Comparison of ENCODE assay signal across 25 cellular contexts in genomic region chr14:47365248-47365647, GRCh38.
DNase-seq lines count a peak whose midpoint lies in the region; ATAC-seq and TF ChIP-seq lines count a peak whose summit lies in the region.
"Had no signal": no experiment of that assay in that cellular context is flagged by ENCODE, and none has a peak within 500 bp of the region (broad histone marks: within the 10 kb centered on the region; RNA-seq: fewer than 3 reads in every experiment).

No MANE protein-coding gene starts in this region.

- TF ChIP-seq CTCF in H9 (conservative IDR thresholded peaks at IDR 0.05) (no peak), WTC11 (IDR thresholded peaks at IDR 0.05) (no peak)

- no peak overlapping the region for H4K8ac ChIP-seq in H9 (replicated peaks; ENCODE audit: insufficient read length, low read depth, low read length)

- no peak overlapping the region for H3K4me3 Mint-ChIP-seq in H9
- no peak overlapping the region for H3K4me3 Mint-ChIP-seq in WTC11
- H3K4me3 Mint-ChIP-seq: activated CD8-positive, alpha-beta T cell treated with anti-CD3 and anti-CD28 coated beads for 36 hours; CD14-positive monocyte; effector memory CD8-positive, alpha-beta T cell; stimulated activated effector memory CD8-positive, alpha-beta T cell treated with anti-CD3 and anti-CD28 coated beads, Interleukin-12 subunit alpha, Interleukin-12 subunit beta, amount 100 ng/mL, for 72 hours had no signal

- H3K4me2 ChIP-seq in H9 (ENCODE audit: insufficient read depth, insufficient read length, low read length), result no peak overlapping the region

- intact Hi-C loops in cardiac septum (cut with DNase I), result no loop called here

- no peaks in the 10 kb centered on the region for H3K79me1 ChIP-seq in H9 (ENCODE audit: insufficient read depth, low read depth, low read length, poor library complexity, severe bottlenecking)

- no CpG with 5 or more reads among the region's 6 CpGs for WGBS in H9 (ENCODE audit: extremely low coverage, insufficient read length, low lambda C conversion rate)

- no peak overlapping the region for H3K23ac ChIP-seq in H9 (ENCODE audit: insufficient read length, low read depth, low read length)

- POLR2A ChIA-PET in WTC11 (lab: Charles Lee), result no interaction called here

- H4K91ac ChIP-seq in H9 (ENCODE audit: insufficient read length, low read depth, low read length), result no peak overlapping the region

- H3K14ac ChIP-seq in H9 (ENCODE audit: insufficient read depth, low read length), result no peak overlapping the region

- H3K23me2 ChIP-seq in H9 (ENCODE audit: insufficient read length, low read depth, low read length, poor library complexity, severe bottlenecking), result no peaks in the 10 kb centered on the region

- H3K18ac ChIP-seq in H9 (ENCODE audit: insufficient read length, low read depth, low read length), result no peak overlapping the region

- peaks cover 6% of the 10 kb centered on the region; the same call in 1 of the 2 replicates for H3K4me1 ChIP-seq in H9 (ENCODE audit: insufficient read depth, low read length)
- H3K4me1 ChIP-seq: esophagus squamous epithelium, Peyer's patch, sigmoid colon had no signal

- H3K27me3 Mint-ChIP-seq in H9 (ENCODE audit: low read depth), result no peaks in the 10 kb centered on the region
- H3K27me3 Mint-ChIP-seq in WTC11 (ENCODE audit: low read depth), result no peaks in the 10 kb centered on the region
- H3K27me3 Mint-ChIP-seq: activated CD8-positive, alpha-beta T cell treated with anti-CD3 and anti-CD28 coated beads for 36 hours; effector memory CD8-positive, alpha-beta T cell had no signal

- no peak overlapping the region for H3K56ac ChIP-seq in H9 (ENCODE audit: insufficient read length, low read depth, low read length)

- no peak overlapping the region for H2AFZ ChIP-seq in H9 (ENCODE audit: low read length)

- H3K9me3 ChIP-seq in H9 (ENCODE audit: control insufficient read depth, low read depth, low read length), result no peaks in the 10 kb centered on the region
- H3K9me3 ChIP-seq: esophagus squamous epithelium, ovary, Peyer's patch, sigmoid colon had no signal

- H3K9me3 Mint-ChIP-seq in H9, result peaks cover 0 to 2% of the 10 kb centered on the region in 2 experiments; a peak in 1 of 5 replicates
- peaks cover 17% of the 10 kb centered on the region for H3K9me3 Mint-ChIP-seq in WTC11
- H3K9me3 Mint-ChIP-seq: activated CD8-positive, alpha-beta T cell treated with anti-CD3 and anti-CD28 coated beads for 36 hours had no signal

- no peak overlapping the region for H2BK20ac ChIP-seq in H9 (ENCODE audit: low read depth, low read length, poor library complexity, severe bottlenecking)

- H4K20me1 ChIP-seq in H9 (ENCODE audit: control insufficient read depth, insufficient read depth, insufficient read length), result no peaks in the 10 kb centered on the region

- H3K36me3 Mint-ChIP-seq in H9 (ENCODE audit: insufficient read depth in 1 of 3, low read depth in 3 of 3), result peaks cover 0 to 12% (median 2%) of the 10 kb centered on the region in 3 experiments; a peak in 4 of 7 replicates
- peaks cover 2% of the 10 kb centered on the region; the same call in 1 of the 2 replicates for H3K36me3 Mint-ChIP-seq in WTC11
- H3K36me3 Mint-ChIP-seq: CD14-positive monocyte; stimulated activated effector memory CD8-positive, alpha-beta T cell treated with anti-CD3 and anti-CD28 coated beads, Interleukin-12 subunit alpha, Interleukin-12 subunit beta, amount 100 ng/mL, for 72 hours had no signal

- H3K9ac ChIP-seq in H9 (ENCODE audit: extremely low read depth, insufficient read length, low read length), result no peak overlapping the region

- H3K27ac Mint-ChIP-seq in H9, result peak overlapping the region; percentile 67 to 95 (median 78); a peak in 5 of 7 replicates
- H3K27ac Mint-ChIP-seq in WTC11, result peak overlapping the region; percentile 45
- H3K27ac Mint-ChIP-seq: activated CD8-positive, alpha-beta T cell treated with anti-CD3 and anti-CD28 coated beads for 36 hours; CD14-positive monocyte; effector memory CD8-positive, alpha-beta T cell; stimulated activated effector memory CD8-positive, alpha-beta T cell treated with anti-CD3 and anti-CD28 coated beads, Interleukin-12 subunit alpha, Interleukin-12 subunit beta, amount 100 ng/mL, for 72 hours had no signal

- no peak overlapping the region for H3K4ac ChIP-seq in H9 (ENCODE audit: low read depth, low read length)

- no peak overlapping the region for H4K5ac ChIP-seq in H9 (ENCODE audit: insufficient read length, low read depth, low read length)

- no peak overlapping the region for H2BK12ac ChIP-seq in H9 (ENCODE audit: insufficient read length, low read depth, low read length)

- H3K27me3 ChIP-seq in H9 (ENCODE audit: insufficient read depth, low read length), result no peaks in the 10 kb centered on the region
- H3K27me3 ChIP-seq: esophagus squamous epithelium, ovary, Peyer's patch, sigmoid colon had no signal

- H2BK15ac ChIP-seq in H9 (ENCODE audit: low read depth, low read length), result no peak overlapping the region

- no peak overlapping the region for H2AK5ac ChIP-seq in H9 (ENCODE audit: insufficient read length, low read length)

- H3K4me1 Mint-ChIP-seq in H9, result peaks cover 21 to 23% of the 10 kb centered on the region in 2 experiments
- peaks cover 19% of the 10 kb centered on the region for H3K4me1 Mint-ChIP-seq in WTC11
- H3K4me1 Mint-ChIP-seq: CD14-positive monocyte; stimulated activated effector memory CD8-positive, alpha-beta T cell treated with anti-CD3 and anti-CD28 coated beads, Interleukin-12 subunit alpha, Interleukin-12 subunit beta, amount 100 ng/mL, for 72 hours had no signal

- no peak overlapping the region for H2BK120ac ChIP-seq in H9 (ENCODE audit: low read depth, low read length, poor library complexity, severe bottlenecking)

- H3T11ph ChIP-seq in H9 (ENCODE audit: low read length), result no peak overlapping the region

- ATAC-seq in WTC11, result peak; percentile 24; the same call in 1 of the 2 replicates
- ATAC-seq in HG02840 (IDR thresholded peaks at IDR 0.05; ENCODE audit: low FRiP score, unreplicated experiment), result no peak
- ATAC-seq: activated CD8-positive, alpha-beta T cell treated with anti-CD3 and anti-CD28 coated beads for 36 hours; effector memory CD8-positive, alpha-beta T cell; left ventricle myocardium superior; SK-N-SH treated with all-trans-retinoic acid at 6 μM for 48 hours; stimulated activated effector memory CD8-positive, alpha-beta T cell treated with anti-CD3 and anti-CD28 coated beads, Interleukin-12 subunit alpha, Interleukin-12 subunit beta, amount 100 ng/mL, for 72 hours had no signal

- no peak overlapping the region for H3K27ac ChIP-seq in H9 (ENCODE audit: insufficient read length, low read depth, low read length)
- H3K27ac ChIP-seq: esophagus squamous epithelium, HL-60, ovary, Peyer's patch, sigmoid colon had no signal

- no peak for DNase-seq in H9
- no peak for DNase-seq in WTC11 (ENCODE audit: low spot score)
- DNase-seq in hippocampal formation (lab: John Stamatoyannopoulos, UW), result peak; percentile 62 to 90
- DNase-seq in occipital lobe (lab: John Stamatoyannopoulos, UW), result peak; percentile 10
- DNase-seq in DMS114 treated with DMSO at 0.1 percent for 48 hours (lab: John Stamatoyannopoulos, UW; ENCODE audit: unreplicated experiment), result no peak
- DNase-seq in stimulated activated CD8-positive, alpha-beta memory T cell treated with anti-CD3 and anti-CD28 coated beads, Interleukin-4, amount 100 ng/mL, for 48 hours, result no peak
- DNase-seq in cardiac septum (ENCODE audit: low spot score), result no peak
- DNase-seq: activated CD8-positive, alpha-beta T cell treated with anti-CD3 and anti-CD28 coated beads for 36 hours; activated naive CD4-positive, alpha-beta T cell; activated T-cell treated with anti-CD3 and anti-CD28 coated beads, Interleukin-2, amount 50 U/mL, for 1 hour; aorta; effector memory CD8-positive, alpha-beta T cell; esophagus squamous epithelium; glutamatergic neuron; left ventricle myocardium superior; NCI-H146; NK-92 treated with Interleukin-12 subunit alpha and Interleukin-12 subunit beta, amount 100 ng/mL, for 24 hours; ovary; Peyer's patch; sigmoid colon had no signal

- no peaks in the 10 kb centered on the region for H3K79me2 ChIP-seq in H9 (ENCODE audit: insufficient read depth, low read length)

- no peak overlapping the region for H2BK5ac ChIP-seq in H9 (ENCODE audit: insufficient read length, low read length)

- CTCF ChIA-PET in WTC11 (lab: Charles Lee), result no interaction called here

TF ChIP-seq in WTC11, 78 proteins besides CTCF, POLR2A, EP300 and RAD21 (continues in another document):
- no peak for TF ChIP-seq ZNF423 (CRISPR knock-in tag; IDR thresholded peaks at IDR 0.05)
- no peak for TF ChIP-seq RELA (CRISPR knock-in tag; IDR thresholded peaks at IDR 0.05; ENCODE audit: borderline replicate concordance)
- no peak for TF ChIP-seq MYBL2 (CRISPR knock-in tag; IDR thresholded peaks at IDR 0.05)
- no peak for TF ChIP-seq ARID4B (CRISPR knock-in tag; IDR thresholded peaks at IDR 0.05; ENCODE audit: borderline replicate concordance)
- TF ChIP-seq JUN (CRISPR knock-in tag; IDR thresholded peaks at IDR 0.05), result no peak
- no peak for TF ChIP-seq CREB1 (CRISPR knock-in tag; IDR thresholded peaks at IDR 0.05)

Comparison
In these comparisons a context has a peak if more than half of its experiments do, and no peak if none do; other contexts are left out.
1. DNase-seq: peak in hippocampal formation (2 of 2) and occipital lobe (single experiment); none in H9 (single experiment), WTC11 (single experiment), DMS114 treated with DMSO at 0.1 percent for 48 hours (single experiment), stimulated activated CD8-positive, alpha-beta memory T cell treated with anti-CD3 and anti-CD28 coated beads, Interleukin-4, amount 100 ng/mL, for 48 hours (single experiment) and cardiac septum (single experiment).